Comparison of ENCODE assay signal across 18 cellular contexts in genomic region chr18:49754866-49755265, GRCh38.
"Had no signal": no experiment of that assay in that cellular context is flagged by ENCODE, and none has a peak within 500 bp of the region (broad histone marks: within the 10 kb centered on the region; RNA-seq: fewer than 3 reads in every experiment).

No MANE protein-coding gene starts in this region.

- H3K27me3 ChIP-seq: right lobe of liver had no signal

- H3K4me2 ChIP-seq: smooth muscle cell had no signal

- H3K27ac ChIP-seq: psoas muscle, right lobe of liver, thoracic aorta had no signal

- H3K4me1 ChIP-seq: psoas muscle had no signal

- H3K4me3 ChIP-seq: psoas muscle, right lobe of liver, smooth muscle cell, thoracic aorta had no signal

- H3K36me3 ChIP-seq: right lobe of liver, thoracic aorta had no signal

- H3K9me3 ChIP-seq: psoas muscle, right lobe of liver, thoracic aorta had no signal

- DNase-seq: activated CD4-positive, alpha-beta T cell treated with anti-CD3 and anti-CD28 coated beads, Interleukin-2, amount 10 ng/mL, durations not matched to agents 24 days and 14 days; activated CD4-positive, CD25-positive, alpha-beta regulatory T cell; activated CD8-positive, alpha-beta T cell treated with anti-CD3 and anti-CD28 coated beads, Interleukin-2, amount 10 ng/mL, durations not matched to agents 7 days and 5 days; activated naive CD4-positive, alpha-beta T cell treated with Interleukin-2 at 50 U/mL for 16 hours; activated naive CD8-positive, alpha-beta T cell treated with anti-CD3 and anti-CD28 coated beads, Interleukin-2, amount 10 ng/mL, durations not matched to agents 7 days and 5 days; activated T-cell treated with anti-CD3 and anti-CD28 coated beads, Interleukin-2, amount 50 U/mL, for 24 hours; cerebellar nuclear complex; effector CD8-positive, alpha-beta T cell; hypothalamus; kidney glomerular epithelial cell; left ventricle myocardium superior; naive thymus-derived CD8-positive, alpha-beta T cell; psoas muscle; right lobe of liver; stimulated activated CD4-positive, alpha-beta T cell treated with anti-CD3 and anti-CD28 coated beads, Interleukin-4, amount 100 ng/mL, for 24 hours had no signal

- ATAC-seq: activated CD8-positive, alpha-beta T cell treated with anti-CD3 and anti-CD28 coated beads, Interleukin-2, amount 10 ng/mL, durations not matched to agents 7 days and 5 days; left ventricle myocardium superior; naive thymus-derived CD8-positive, alpha-beta T cell; psoas muscle; stimulated activated memory B cell treated with anti-CD40 and anti-IgM and Interleukin-4, amounts not matched to agents 10 μg/mL and 1 μg/mL and 100 μg/mL, for 72 hours had no signal
